1 cellular context compared by ENCODE assay signal in the genomic region with DNA sequence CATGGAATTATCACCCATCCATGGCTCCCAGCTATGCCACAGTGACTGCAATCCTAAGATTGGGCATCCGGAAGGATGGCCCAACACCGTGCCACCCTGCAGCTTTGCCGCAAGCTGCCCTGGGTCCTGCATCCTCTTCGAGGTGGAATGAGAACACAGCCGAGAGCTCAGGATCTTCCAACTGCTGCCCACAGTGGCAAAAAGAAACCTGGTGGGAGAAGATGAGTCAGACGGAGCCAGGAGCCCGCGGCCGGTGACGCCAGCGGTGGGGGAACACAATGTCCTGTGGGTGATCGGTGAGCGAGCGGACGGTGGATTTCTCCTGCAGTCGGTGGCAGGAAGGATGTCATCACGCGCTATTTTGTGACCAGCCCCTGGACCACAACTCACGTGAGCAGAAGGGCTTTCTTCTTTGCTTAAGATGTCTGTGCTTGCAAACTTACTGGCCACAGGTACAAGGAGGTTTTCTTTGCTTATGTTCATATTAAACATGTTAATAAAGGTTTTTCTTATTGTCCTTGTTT.
TF ChIP-seq lines count a peak whose summit lies in the region.

No MANE protein-coding gene starts in this region.

TF ChIP-seq in GM12878, 131 proteins besides CTCF, POLR2A, EP300 and RAD21 (continues in another document):
- peak; percentile 81 for TF ChIP-seq CREB1 (IDR thresholded peaks at IDR 0.05; ENCODE audit: low read depth)
- TF ChIP-seq, protein P1, sequence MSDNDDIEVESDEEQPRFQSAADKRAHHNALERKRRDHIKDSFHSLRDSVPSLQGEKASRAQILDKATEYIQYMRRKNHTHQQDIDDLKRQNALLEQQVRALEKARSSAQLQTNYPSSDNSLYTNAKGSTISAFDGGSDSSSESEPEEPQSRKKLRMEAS (IDR thresholded peaks at IDR 0.05; ENCODE audit: low read depth, low read length) = no peak
- TF ChIP-seq, protein P2, sequence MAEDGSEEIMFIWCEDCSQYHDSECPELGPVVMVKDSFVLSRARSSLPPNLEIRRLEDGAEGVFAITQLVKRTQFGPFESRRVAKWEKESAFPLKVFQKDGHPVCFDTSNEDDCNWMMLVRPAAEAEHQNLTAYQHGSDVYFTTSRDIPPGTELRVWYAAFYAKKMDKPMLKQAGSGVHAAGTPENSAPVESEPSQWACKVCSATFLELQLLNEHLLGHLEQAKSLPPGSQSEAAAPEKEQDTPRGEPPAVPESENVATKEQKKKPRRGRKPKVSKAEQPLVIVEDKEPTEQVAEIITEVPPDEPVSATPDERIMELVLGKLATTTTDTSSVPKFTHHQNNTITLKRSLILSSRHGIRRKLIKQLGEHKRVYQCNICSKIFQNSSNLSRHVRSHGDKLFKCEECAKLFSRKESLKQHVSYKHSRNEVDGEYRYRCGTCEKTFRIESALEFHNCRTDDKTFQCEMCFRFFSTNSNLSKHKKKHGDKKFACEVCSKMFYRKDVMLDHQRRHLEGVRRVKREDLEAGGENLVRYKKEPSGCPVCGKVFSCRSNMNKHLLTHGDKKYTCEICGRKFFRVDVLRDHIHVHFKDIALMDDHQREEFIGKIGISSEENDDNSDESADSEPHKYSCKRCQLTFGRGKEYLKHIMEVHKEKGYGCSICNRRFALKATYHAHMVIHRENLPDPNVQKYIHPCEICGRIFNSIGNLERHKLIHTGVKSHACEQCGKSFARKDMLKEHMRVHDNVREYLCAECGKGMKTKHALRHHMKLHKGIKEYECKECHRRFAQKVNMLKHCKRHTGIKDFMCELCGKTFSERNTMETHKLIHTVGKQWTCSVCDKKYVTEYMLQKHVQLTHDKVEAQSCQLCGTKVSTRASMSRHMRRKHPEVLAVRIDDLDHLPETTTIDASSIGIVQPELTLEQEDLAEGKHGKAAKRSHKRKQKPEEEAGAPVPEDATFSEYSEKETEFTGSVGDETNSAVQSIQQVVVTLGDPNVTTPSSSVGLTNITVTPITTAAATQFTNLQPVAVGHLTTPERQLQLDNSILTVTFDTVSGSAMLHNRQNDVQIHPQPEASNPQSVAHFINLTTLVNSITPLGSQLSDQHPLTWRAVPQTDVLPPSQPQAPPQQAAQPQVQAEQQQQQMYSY (CRISPR knock-in tag; IDR thresholded peaks at IDR 0.05) = no peak
- TF ChIP-seq FOXK2 (IDR thresholded peaks at IDR 0.05) = no peak
- peak; percentile 75; the same call in 1 of the 2 replicates for TF ChIP-seq SMARCA5 (IDR thresholded peaks at IDR 0.05)
- peak; percentile 74 for TF ChIP-seq GATAD2B (conservative IDR thresholded peaks at IDR 0.05; ENCODE audit: low read depth)
- TF ChIP-seq NR2C1 (IDR thresholded peaks at IDR 0.05) = no peak
- TF ChIP-seq, protein P3, sequence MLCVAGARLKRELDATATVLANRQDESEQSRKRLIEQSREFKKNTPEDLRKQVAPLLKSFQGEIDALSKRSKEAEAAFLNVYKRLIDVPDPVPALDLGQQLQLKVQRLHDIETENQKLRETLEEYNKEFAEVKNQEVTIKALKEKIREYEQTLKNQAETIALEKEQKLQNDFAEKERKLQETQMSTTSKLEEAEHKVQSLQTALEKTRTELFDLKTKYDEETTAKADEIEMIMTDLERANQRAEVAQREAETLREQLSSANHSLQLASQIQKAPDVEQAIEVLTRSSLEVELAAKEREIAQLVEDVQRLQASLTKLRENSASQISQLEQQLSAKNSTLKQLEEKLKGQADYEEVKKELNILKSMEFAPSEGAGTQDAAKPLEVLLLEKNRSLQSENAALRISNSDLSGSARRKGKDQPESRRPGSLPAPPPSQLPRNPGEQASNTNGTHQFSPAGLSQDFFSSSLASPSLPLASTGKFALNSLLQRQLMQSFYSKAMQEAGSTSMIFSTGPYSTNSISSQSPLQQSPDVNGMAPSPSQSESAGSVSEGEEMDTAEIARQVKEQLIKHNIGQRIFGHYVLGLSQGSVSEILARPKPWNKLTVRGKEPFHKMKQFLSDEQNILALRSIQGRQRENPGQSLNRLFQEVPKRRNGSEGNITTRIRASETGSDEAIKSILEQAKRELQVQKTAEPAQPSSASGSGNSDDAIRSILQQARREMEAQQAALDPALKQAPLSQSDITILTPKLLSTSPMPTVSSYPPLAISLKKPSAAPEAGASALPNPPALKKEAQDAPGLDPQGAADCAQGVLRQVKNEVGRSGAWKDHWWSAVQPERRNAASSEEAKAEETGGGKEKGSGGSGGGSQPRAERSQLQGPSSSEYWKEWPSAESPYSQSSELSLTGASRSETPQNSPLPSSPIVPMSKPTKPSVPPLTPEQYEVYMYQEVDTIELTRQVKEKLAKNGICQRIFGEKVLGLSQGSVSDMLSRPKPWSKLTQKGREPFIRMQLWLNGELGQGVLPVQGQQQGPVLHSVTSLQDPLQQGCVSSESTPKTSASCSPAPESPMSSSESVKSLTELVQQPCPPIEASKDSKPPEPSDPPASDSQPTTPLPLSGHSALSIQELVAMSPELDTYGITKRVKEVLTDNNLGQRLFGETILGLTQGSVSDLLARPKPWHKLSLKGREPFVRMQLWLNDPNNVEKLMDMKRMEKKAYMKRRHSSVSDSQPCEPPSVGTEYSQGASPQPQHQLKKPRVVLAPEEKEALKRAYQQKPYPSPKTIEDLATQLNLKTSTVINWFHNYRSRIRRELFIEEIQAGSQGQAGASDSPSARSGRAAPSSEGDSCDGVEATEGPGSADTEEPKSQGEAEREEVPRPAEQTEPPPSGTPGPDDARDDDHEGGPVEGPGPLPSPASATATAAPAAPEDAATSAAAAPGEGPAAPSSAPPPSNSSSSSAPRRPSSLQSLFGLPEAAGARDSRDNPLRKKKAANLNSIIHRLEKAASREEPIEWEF (IDR thresholded peaks at IDR 0.05; ENCODE audit: insufficient replicate concordance, low read depth, low read length) = no peak
- TF ChIP-seq HDGF (IDR thresholded peaks at IDR 0.05) = 0 out of 2 replicates have a peak, but pooled peaks have one; percentile 23
- no peak for TF ChIP-seq PAX8 (IDR thresholded peaks at IDR 0.05)
- peak; percentile 52; the same call in 1 of the 2 replicates for TF ChIP-seq DPF2 (IDR thresholded peaks at IDR 0.05)
- TF ChIP-seq, protein P4, sequence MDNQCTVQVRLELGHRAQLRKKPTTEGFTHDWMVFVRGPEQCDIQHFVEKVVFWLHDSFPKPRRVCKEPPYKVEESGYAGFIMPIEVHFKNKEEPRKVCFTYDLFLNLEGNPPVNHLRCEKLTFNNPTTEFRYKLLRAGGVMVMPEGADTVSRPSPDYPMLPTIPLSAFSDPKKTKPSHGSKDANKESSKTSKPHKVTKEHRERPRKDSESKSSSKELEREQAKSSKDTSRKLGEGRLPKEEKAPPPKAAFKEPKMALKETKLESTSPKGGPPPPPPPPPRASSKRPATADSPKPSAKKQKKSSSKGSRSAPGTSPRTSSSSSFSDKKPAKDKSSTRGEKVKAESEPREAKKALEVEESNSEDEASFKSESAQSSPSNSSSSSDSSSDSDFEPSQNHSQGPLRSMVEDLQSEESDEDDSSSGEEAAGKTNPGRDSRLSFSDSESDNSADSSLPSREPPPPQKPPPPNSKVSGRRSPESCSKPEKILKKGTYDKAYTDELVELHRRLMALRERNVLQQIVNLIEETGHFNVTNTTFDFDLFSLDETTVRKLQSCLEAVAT (IDR thresholded peaks at IDR 0.05) = peak; percentile 53; the same call in 1 of the 2 replicates
- no peak for TF ChIP-seq ETV6 (conservative IDR thresholded peaks at IDR 0.05 in 1 of 2, IDR thresholded peaks at IDR 0.05 in 1 of 2; ENCODE audit: borderline replicate concordance in 1 of 2, low read depth in 1 of 2)
- TF ChIP-seq ATF7 (IDR thresholded peaks at IDR 0.05; ENCODE audit: low read depth) = peak; percentile 89
- TF ChIP-seq, protein P5, sequence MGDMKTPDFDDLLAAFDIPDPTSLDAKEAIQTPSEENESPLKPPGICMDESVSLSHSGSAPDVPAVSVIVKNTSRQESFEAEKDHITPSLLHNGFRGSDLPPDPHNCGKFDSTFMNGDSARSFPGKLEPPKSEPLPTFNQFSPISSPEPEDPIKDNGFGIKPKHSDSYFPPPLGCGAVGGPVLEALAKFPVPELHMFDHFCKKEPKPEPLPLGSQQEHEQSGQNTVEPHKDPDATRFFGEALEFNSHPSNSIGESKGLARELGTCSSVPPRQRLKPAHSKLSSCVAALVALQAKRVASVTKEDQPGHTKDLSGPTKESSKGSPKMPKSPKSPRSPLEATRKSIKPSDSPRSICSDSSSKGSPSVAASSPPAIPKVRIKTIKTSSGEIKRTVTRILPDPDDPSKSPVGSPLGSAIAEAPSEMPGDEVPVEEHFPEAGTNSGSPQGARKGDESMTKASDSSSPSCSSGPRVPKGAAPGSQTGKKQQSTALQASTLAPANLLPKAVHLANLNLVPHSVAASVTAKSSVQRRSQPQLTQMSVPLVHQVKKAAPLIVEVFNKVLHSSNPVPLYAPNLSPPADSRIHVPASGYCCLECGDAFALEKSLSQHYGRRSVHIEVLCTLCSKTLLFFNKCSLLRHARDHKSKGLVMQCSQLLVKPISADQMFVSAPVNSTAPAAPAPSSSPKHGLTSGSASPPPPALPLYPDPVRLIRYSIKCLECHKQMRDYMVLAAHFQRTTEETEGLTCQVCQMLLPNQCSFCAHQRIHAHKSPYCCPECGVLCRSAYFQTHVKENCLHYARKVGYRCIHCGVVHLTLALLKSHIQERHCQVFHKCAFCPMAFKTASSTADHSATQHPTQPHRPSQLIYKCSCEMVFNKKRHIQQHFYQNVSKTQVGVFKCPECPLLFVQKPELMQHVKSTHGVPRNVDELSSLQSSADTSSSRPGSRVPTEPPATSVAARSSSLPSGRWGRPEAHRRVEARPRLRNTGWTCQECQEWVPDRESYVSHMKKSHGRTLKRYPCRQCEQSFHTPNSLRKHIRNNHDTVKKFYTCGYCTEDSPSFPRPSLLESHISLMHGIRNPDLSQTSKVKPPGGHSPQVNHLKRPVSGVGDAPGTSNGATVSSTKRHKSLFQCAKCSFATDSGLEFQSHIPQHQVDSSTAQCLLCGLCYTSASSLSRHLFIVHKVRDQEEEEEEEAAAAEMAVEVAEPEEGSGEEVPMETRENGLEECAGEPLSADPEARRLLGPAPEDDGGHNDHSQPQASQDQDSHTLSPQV (IDR thresholded peaks at IDR 0.05) = peak; percentile 60; the same call in 1 of the 2 replicates
- TF ChIP-seq, protein P6, sequence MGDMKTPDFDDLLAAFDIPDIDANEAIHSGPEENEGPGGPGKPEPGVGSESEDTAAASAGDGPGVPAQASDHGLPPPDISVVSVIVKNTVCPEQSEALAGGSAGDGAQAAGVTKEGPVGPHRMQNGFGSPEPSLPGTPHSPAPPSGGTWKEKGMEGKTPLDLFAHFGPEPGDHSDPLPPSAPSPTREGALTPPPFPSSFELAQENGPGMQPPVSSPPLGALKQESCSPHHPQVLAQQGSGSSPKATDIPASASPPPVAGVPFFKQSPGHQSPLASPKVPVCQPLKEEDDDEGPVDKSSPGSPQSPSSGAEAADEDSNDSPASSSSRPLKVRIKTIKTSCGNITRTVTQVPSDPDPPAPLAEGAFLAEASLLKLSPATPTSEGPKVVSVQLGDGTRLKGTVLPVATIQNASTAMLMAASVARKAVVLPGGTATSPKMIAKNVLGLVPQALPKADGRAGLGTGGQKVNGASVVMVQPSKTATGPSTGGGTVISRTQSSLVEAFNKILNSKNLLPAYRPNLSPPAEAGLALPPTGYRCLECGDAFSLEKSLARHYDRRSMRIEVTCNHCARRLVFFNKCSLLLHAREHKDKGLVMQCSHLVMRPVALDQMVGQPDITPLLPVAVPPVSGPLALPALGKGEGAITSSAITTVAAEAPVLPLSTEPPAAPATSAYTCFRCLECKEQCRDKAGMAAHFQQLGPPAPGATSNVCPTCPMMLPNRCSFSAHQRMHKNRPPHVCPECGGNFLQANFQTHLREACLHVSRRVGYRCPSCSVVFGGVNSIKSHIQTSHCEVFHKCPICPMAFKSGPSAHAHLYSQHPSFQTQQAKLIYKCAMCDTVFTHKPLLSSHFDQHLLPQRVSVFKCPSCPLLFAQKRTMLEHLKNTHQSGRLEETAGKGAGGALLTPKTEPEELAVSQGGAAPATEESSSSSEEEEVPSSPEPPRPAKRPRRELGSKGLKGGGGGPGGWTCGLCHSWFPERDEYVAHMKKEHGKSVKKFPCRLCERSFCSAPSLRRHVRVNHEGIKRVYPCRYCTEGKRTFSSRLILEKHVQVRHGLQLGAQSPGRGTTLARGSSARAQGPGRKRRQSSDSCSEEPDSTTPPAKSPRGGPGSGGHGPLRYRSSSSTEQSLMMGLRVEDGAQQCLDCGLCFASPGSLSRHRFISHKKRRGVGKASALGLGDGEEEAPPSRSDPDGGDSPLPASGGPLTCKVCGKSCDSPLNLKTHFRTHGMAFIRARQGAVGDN (IDR thresholded peaks at IDR 0.05) = no peak; the same call in 1 of the 2 replicates
- peak; percentile 86 for TF ChIP-seq RUNX3 (IDR thresholded peaks at IDR 0.05; ENCODE audit: low read length)
- TF ChIP-seq, protein P7, sequence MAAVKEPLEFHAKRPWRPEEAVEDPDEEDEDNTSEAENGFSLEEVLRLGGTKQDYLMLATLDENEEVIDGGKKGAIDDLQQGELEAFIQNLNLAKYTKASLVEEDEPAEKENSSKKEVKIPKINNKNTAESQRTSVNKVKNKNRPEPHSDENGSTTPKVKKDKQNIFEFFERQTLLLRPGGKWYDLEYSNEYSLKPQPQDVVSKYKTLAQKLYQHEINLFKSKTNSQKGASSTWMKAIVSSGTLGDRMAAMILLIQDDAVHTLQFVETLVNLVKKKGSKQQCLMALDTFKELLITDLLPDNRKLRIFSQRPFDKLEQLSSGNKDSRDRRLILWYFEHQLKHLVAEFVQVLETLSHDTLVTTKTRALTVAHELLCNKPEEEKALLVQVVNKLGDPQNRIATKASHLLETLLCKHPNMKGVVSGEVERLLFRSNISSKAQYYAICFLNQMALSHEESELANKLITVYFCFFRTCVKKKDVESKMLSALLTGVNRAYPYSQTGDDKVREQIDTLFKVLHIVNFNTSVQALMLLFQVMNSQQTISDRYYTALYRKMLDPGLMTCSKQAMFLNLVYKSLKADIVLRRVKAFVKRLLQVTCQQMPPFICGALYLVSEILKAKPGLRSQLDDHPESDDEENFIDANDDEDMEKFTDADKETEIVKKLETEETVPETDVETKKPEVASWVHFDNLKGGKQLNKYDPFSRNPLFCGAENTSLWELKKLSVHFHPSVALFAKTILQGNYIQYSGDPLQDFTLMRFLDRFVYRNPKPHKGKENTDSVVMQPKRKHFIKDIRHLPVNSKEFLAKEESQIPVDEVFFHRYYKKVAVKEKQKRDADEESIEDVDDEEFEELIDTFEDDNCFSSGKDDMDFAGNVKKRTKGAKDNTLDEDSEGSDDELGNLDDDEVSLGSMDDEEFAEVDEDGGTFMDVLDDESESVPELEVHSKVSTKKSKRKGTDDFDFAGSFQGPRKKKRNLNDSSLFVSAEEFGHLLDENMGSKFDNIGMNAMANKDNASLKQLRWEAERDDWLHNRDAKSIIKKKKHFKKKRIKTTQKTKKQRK (IDR thresholded peaks at IDR 0.05; ENCODE audit: low read depth, low read length) = no peak
- peak; percentile 39; the same call in 1 of the 2 replicates for TF ChIP-seq RCOR1 (conservative IDR thresholded peaks at IDR 0.05; ENCODE audit: low read depth, low read length)
- peak; percentile 95 for TF ChIP-seq IKZF2 (IDR thresholded peaks at IDR 0.05)
- peak; percentile 50; the same call in 1 of the 2 replicates for TF ChIP-seq JUNB (IDR thresholded peaks at IDR 0.05)
- TF ChIP-seq, protein P8, sequence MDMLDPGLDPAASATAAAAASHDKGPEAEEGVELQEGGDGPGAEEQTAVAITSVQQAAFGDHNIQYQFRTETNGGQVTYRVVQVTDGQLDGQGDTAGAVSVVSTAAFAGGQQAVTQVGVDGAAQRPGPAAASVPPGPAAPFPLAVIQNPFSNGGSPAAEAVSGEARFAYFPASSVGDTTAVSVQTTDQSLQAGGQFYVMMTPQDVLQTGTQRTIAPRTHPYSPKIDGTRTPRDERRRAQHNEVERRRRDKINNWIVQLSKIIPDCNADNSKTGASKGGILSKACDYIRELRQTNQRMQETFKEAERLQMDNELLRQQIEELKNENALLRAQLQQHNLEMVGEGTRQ (IDR thresholded peaks at IDR 0.05; ENCODE audit: borderline replicate concordance, low read depth, low read length) = peak; percentile 47; the same call in 1 of the 2 replicates
- no peak for TF ChIP-seq ZNF274 (IDR thresholded peaks at IDR 0.05; ENCODE audit: insufficient read depth, insufficient read length)
- peak; percentile 5; the same call in 1 of the 2 replicates for TF ChIP-seq SMC3 (IDR thresholded peaks at IDR 0.05; ENCODE audit: borderline replicate concordance, low read length)
- TF ChIP-seq BCL11A (IDR thresholded peaks at IDR 0.05; ENCODE audit: low read depth, low read length) = peak; percentile 50; the same call in 1 of the 2 replicates
- 0 out of 3 replicates have a peak, but pooled peaks have one; percentile 10 for TF ChIP-seq POU2F2 (IDR thresholded peaks at IDR 0.05; ENCODE audit: borderline replicate concordance, low read depth, low read length)
- peak; percentile 83 for TF ChIP-seq RAD51 (IDR thresholded peaks at IDR 0.05)
